1 cellular context compared by ENCODE assay signal in genomic region chr10:94193466-94193924, GRCh38.
A peak's percentile ranks its signal among the peaks of the same experiment; 100 is the strongest.
TF ChIP-seq lines count a peak whose summit lies in the region.

No MANE protein-coding gene starts in this region.

TF ChIP-seq in HEK293, 187 proteins besides CTCF, POLR2A, EP300 and RAD21 (continued from another document):
- TF ChIP-seq ZBTB11 (tag by site-specific recombination; conservative IDR thresholded peaks at IDR 0.05; ENCODE audit: low read depth): no peak
- TF ChIP-seq ZNF660 (tag by site-specific recombination; IDR thresholded peaks at IDR 0.05): peak; percentile 58; the same call in 1 of the 2 replicates
